Comparison of ENCODE assay signal across 8 cellular contexts in the genomic region with DNA sequence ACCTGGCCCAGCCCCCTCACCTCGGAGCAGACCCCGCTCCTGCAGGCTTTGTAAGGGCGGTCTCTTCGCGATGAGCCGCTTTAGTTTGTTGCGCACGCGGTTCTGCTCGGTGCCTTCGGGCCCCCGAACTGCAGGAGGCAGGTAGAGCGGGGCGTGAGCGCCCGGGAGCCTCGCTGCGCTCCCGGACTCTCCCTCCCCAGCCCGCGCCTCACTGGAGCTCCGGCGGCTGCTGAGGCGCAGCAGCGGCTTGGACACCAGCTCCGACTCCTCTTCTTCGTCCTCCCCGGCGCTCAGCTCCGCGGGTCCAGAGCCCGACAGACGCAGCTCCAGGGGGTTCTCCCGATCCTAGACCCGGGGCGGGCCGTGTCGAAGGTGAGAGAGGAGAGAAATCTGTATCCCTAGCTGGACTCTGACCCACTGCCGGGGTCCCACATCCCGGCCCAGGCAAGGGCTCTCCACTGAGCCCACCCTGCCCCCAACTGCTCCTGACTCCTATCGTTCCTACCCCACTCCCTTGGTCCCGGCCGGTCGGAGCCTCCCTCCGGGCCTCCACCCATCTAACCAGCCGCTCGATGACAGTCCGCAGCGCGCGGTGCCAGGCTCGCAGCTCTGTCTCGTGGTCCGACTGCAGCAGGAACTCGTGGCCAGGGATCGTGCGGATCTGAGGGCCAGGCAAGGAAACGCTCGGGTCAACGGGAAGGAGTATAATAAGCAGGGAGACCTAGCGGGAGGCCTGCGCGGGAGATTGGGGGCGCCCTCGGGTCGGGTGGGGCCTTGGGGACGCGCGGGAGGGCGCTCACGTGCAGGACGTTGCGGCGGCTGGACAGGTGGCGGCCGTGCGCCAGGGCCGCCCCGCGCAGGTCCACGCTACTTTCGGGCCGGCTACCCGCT. TPM values are rescaled to one million over a fixed set of nuclear protein-coding genes. Genes with fewer than 3 reads are reported as not detected.
DNase-seq lines count a peak whose midpoint lies in the region; ATAC-seq and TF ChIP-seq lines count a peak whose summit lies in the region.

No MANE protein-coding gene starts in this region.

- no peak for TF ChIP-seq POLR2A in body of pancreas (IDR thresholded peaks at IDR 0.05)

- H3K4me1 ChIP-seq in ACC112 (ENCODE audit: control insufficient read depth, insufficient read depth, low read length, unreplicated experiment) (peaks cover 9% of the 10 kb centered on the region), body of pancreas (peaks cover 15% of the 10 kb centered on the region), thoracic aorta (ENCODE audit: control insufficient read depth in 1 of 2, low read depth in 2 of 2) (peaks cover 15 to 17% of the 10 kb centered on the region in 2 donors)

- DNase-seq in body of pancreas (peak; percentile 48 to 60 (median 53)), left lobe of liver (ENCODE audit: low spot score) (no peak), thoracic aorta (ENCODE audit: low spot score) (no peak), NCI-H2107 (lab: John Stamatoyannopoulos, UW) (no peak), DMS79 (lab: John Stamatoyannopoulos, UW) (no peak), NCI-H1436 treated with DMSO at 0.1 percent for 48 hours (lab: John Stamatoyannopoulos, UW) (no peak)

- ATAC-seq in GM21360 (IDR thresholded peaks at IDR 0.05; ENCODE audit: unreplicated experiment) (peak; percentile 6), body of pancreas (peak; percentile 64), left lobe of liver (peak; percentile 65), thoracic aorta (ENCODE audit: insufficient number of reproducible peaks, low FRiP score, low read depth) (no peak)

- peaks cover 69% of the 10 kb centered on the region for H3K27me3 ChIP-seq in ACC112 (ENCODE audit: insufficient read depth, low read length)
- peaks cover 0 to 17% of the 10 kb centered on the region in 2 donors for H3K27me3 ChIP-seq in body of pancreas
- no peaks in the 10 kb centered on the region for H3K27me3 ChIP-seq in thoracic aorta (replicated peaks; ENCODE audit: insufficient read depth)

- H3K79me2 ChIP-seq in ACC112 (ENCODE audit: control insufficient read depth, insufficient read depth, low read length, unreplicated experiment): no peaks in the 10 kb centered on the region

- H3K27ac ChIP-seq in ACC112 (ENCODE audit: low read depth, low read length) (no peak overlapping the region), body of pancreas (no peak overlapping the region), thoracic aorta (no peak overlapping the region)

- H3K36me3 ChIP-seq in ACC112 (ENCODE audit: insufficient read depth, low read length) (no peaks in the 10 kb centered on the region), body of pancreas (replicated peaks in 1 of 2; ENCODE audit: insufficient read depth in 1 of 2, low read depth in 2 of 2) (no peaks in the 10 kb centered on the region), thoracic aorta (no peaks in the 10 kb centered on the region)

- no peak for TF ChIP-seq CTCF in body of pancreas (IDR thresholded peaks at IDR 0.05)
- TF ChIP-seq CTCF in thoracic aorta (IDR thresholded peaks at IDR 0.05): no peak

- intact Hi-C loops in body of pancreas (cut with DNase I): no loop called here

- H3K4me3 ChIP-seq in ACC112 (ENCODE audit: low read depth, low read length) (peak overlapping the region; percentile 61), body of pancreas (peak overlapping the region in 1 of 2 donors; percentile 16), thoracic aorta (peak overlapping the region; percentile 72)

- H2AFZ ChIP-seq in ACC112 (ENCODE audit: low read length, unreplicated experiment): no peak overlapping the region

- no peaks in the 10 kb centered on the region for H3K9me3 ChIP-seq in body of pancreas
- no peaks in the 10 kb centered on the region for H3K9me3 ChIP-seq in thoracic aorta

- 13 to 14% methylated on average over 16 to 84 of the region's 84 CpGs for WGBS in body of pancreas, 2 donors

RNA-seq across cellular contexts. Expression of gene ARHGAP9, which starts 4.2 kb away (rescaled TPM):
- total RNA-seq in body of pancreas (10 to 100 TPM in 1 of 2 donors, not detected in 1; 18.9 TPM), left lobe of liver (4.3 TPM), thoracic aorta (10 to 100 TPM; 32.0 to 32.5 TPM)

RNA-seq across cellular contexts. Expression of gene MARS1, which starts 12.4 kb away (rescaled TPM):
- total RNA-seq in body of pancreas (100 to 1,000 TPM in 1 of 2 donors, 10 to 100 TPM in 1; 61.7 to 103 TPM), left lobe of liver (71.1 TPM), thoracic aorta (100 to 1,000 TPM in 1 of 2 donors, 10 to 100 TPM in 1; 58.8 to 104 TPM)

RNA-seq across cellular contexts. Expression of gene GLI1, which starts 15.9 kb away (rescaled TPM):
- total RNA-seq in body of pancreas (1 to 10 TPM in 1 of 2 donors, not detected in 1; 1.0 TPM), left lobe of liver (0.20 TPM), thoracic aorta (10 to 100 TPM in 1 of 2 donors, 1 to 10 TPM in 1; 1.7 to 13.0 TPM)

RNA-seq across cellular contexts. Expression of gene INHBE, which starts 20.4 kb away (rescaled TPM):
- total RNA-seq in body of pancreas (not detected), left lobe of liver (81.6 TPM), thoracic aorta (not detected)

RNA-seq across cellular contexts. Expression of gene INHBC, which starts 40.9 kb away (rescaled TPM):
- not detected for total RNA-seq in body of pancreas
- total RNA-seq in left lobe of liver: 51.9 TPM
- not detected for total RNA-seq in thoracic aorta

Comparison
In these comparisons a context has a peak if more than half of its experiments do, and no peak if none do; other contexts are left out.
1. DNase-seq: peak in body of pancreas (4 of 4); none in left lobe of liver (single experiment), thoracic aorta (single experiment), NCI-H2107 (single experiment), DMS79 (single experiment) and NCI-H1436 treated with DMSO at 0.1 percent for 48 hours (single experiment).